29 cellular contexts compared by ENCODE assay signal in genomic region chr2:63879876-63880433, GRCh38.
"Had no signal": no experiment of that assay in that cellular context is flagged by ENCODE, and none has a peak within 500 bp of the region (broad histone marks: within the 10 kb centered on the region; RNA-seq: fewer than 3 reads in every experiment).

No MANE protein-coding gene starts in this region.

- H3K9me3 ChIP-seq: colonic mucosa, esophagus squamous epithelium, gastroesophageal sphincter, lower lobe of right lung, transverse colon had no signal

- ATAC-seq: activated CD4-positive, alpha-beta T cell treated with anti-CD3 and anti-CD28 coated beads for 36 hours; activated T-cell treated with anti-CD3 and anti-CD28 coated beads, Interleukin-2, amount 50 U/mL, for 4 hours; effector memory CD8-positive, alpha-beta T cell; gastroesophageal sphincter; lower lobe of right lung; sciatic nerve; stimulated activated naive B cell treated with anti-CD40 and anti-IgM and Interleukin-4, amounts not matched to agents 10 μg/mL and 1 μg/mL and 100 μg/mL, for 72 hours had no signal

- H3K4me3 ChIP-seq: colonic mucosa, dorsolateral prefrontal cortex, esophagus squamous epithelium, gastroesophageal sphincter, lower lobe of right lung, smooth muscle cell, transverse colon had no signal

- H3K4me3 Mint-ChIP-seq: activated B cell treated with CpG ODN at 0.5 μM for 24 hours; activated CD4-positive, alpha-beta T cell treated with anti-CD3 and anti-CD28 coated beads for 36 hours; activated naive CD8-positive, alpha-beta T cell treated with anti-CD3 and anti-CD28 coated beads for 36 hours; activated T-cell treated with anti-CD3 and anti-CD28 coated beads, Interleukin-2, amount 50 U/mL, for 4 hours; effector memory CD8-positive, alpha-beta T cell; mesothelial cell of epicardium; nephron; stimulated activated naive B cell treated with anti-CD40 and anti-IgM and Interleukin-4, amounts not matched to agents 10 μg/mL and 1 μg/mL and 100 μg/mL, for 72 hours had no signal

- H3K9ac ChIP-seq: parathyroid adenoma had no signal

- H3K4me2 ChIP-seq: smooth muscle cell had no signal

- H3K4me1 Mint-ChIP-seq: activated B cell treated with CpG ODN at 0.5 μM for 24 hours, nephron had no signal

- H3K9me3 Mint-ChIP-seq: activated B cell treated with CpG ODN at 0.5 μM for 24 hours; activated naive CD8-positive, alpha-beta T cell treated with anti-CD3 and anti-CD28 coated beads for 36 hours; activated T-cell treated with anti-CD3 and anti-CD28 coated beads, Interleukin-2, amount 50 U/mL, for 4 hours; effector memory CD8-positive, alpha-beta T cell; mesothelial cell of epicardium; nephron; stimulated activated naive B cell treated with anti-CD40 and anti-IgM and Interleukin-4, amounts not matched to agents 10 μg/mL and 1 μg/mL and 100 μg/mL, for 72 hours had no signal

- H2AFZ ChIP-seq: parathyroid adenoma had no signal

- FAIRE-seq: astrocyte, keratinocyte, urothelium cell line had no signal

- H3K27me3 ChIP-seq: colonic mucosa, dorsolateral prefrontal cortex, esophagus squamous epithelium, gastroesophageal sphincter, transverse colon had no signal

- DNase-seq: activated B cell treated with CpG ODN at 0.5 μM for 24 hours; activated CD4-positive, alpha-beta T cell treated with anti-CD3 and anti-CD28 coated beads for 36 hours; activated CD4-positive, alpha-beta T cell treated with anti-CD3 and anti-CD28 coated beads, Interleukin-2, amount 50 U/mL, for 4 hours; activated CD8-positive, alpha-beta memory T cell treated with anti-CD3 and anti-CD28 coated beads for 24 hours; activated CD8-positive, alpha-beta memory T cell treated with anti-CD3 and anti-CD28 coated beads, Interleukin-2, amount 50 U/mL, for 4 hours; activated naive CD4-positive, alpha-beta T cell treated with Interleukin-2 at 50 U/mL for 16 hours; activated naive CD8-positive, alpha-beta T cell treated with anti-CD3 and anti-CD28 coated beads for 36 hours; activated T-cell treated with anti-CD3 and anti-CD28 coated beads, Interleukin-2, amount 50 U/mL, for 4 hours; colonic mucosa; dorsolateral prefrontal cortex; effector memory CD8-positive, alpha-beta T cell; esophagus squamous epithelium; head of caudate nucleus; hypothalamus; lower lobe of right lung; nucleus accumbens; stimulated activated CD4-positive, alpha-beta T cell treated with anti-CD3 and anti-CD28 coated beads, Interleukin-15, amount 100 ng/mL, for 24 hours; stimulated activated naive B cell treated with anti-CD40 and anti-IgM and Interleukin-4, amounts not matched to agents 10 μg/mL and 1 μg/mL and 100 μg/mL, for 72 hours; T1000; transverse colon had no signal

- H3K27ac ChIP-seq: colonic mucosa, esophagus squamous epithelium, gastroesophageal sphincter, lower lobe of right lung, parathyroid adenoma, transverse colon had no signal

- H3K4me1 ChIP-seq: colonic mucosa, parathyroid adenoma, transverse colon had no signal

- H3K27ac Mint-ChIP-seq: activated B cell treated with CpG ODN at 0.5 μM for 24 hours; activated CD4-positive, alpha-beta T cell treated with anti-CD3 and anti-CD28 coated beads for 36 hours; activated naive CD8-positive, alpha-beta T cell treated with anti-CD3 and anti-CD28 coated beads for 36 hours; mesothelial cell of epicardium; nephron had no signal

- H3K27me3 Mint-ChIP-seq: activated B cell treated with CpG ODN at 0.5 μM for 24 hours; activated CD4-positive, alpha-beta T cell treated with anti-CD3 and anti-CD28 coated beads for 36 hours; activated naive CD8-positive, alpha-beta T cell treated with anti-CD3 and anti-CD28 coated beads for 36 hours; effector memory CD8-positive, alpha-beta T cell; stimulated activated naive B cell treated with anti-CD40 and anti-IgM and Interleukin-4, amounts not matched to agents 10 μg/mL and 1 μg/mL and 100 μg/mL, for 72 hours had no signal
